Comparison of ENCODE assay signal across 15 cellular contexts in genomic region chr12:68267892-68268396, GRCh38. TPM values are rescaled to one million over a fixed set of nuclear protein-coding genes. Genes with fewer than 3 reads are reported as not detected.
DNase-seq lines count a peak whose midpoint lies in the region; ATAC-seq, FAIRE-seq and TF ChIP-seq lines count a peak whose summit lies in the region.
"Had no signal": no experiment of that assay in that cellular context is flagged by ENCODE, and none has a peak within 500 bp of the region (broad histone marks: within the 10 kb centered on the region; RNA-seq: fewer than 3 reads in every experiment).

No MANE protein-coding gene starts in this region.

- WGBS in right cardiac atrium: 82% methylated on average over 6 of the region's 6 CpGs

- no peaks in the 10 kb centered on the region for H3K9me3 ChIP-seq in breast epithelium
- no peaks in the 10 kb centered on the region for H3K9me3 ChIP-seq in T-helper 17 cell (ENCODE audit: control insufficient read depth, low read length, poor library complexity, severe bottlenecking)
- H3K9me3 ChIP-seq in right cardiac atrium (ENCODE audit: control insufficient read depth, low read length): no peaks in the 10 kb centered on the region
- H3K9me3 ChIP-seq: BLaER1 treated with 17β-estradiol and CSF1 and Interleukin-3, amounts not matched to agents 10 nM and 100 nM had no signal

- POLR2A ChIA-PET in MCF 10A (lab: Yijun Ruan, JAX): interaction anchor here (1.0 to 1.4 kb wide), 2 partner anchors 18 to 24 kb away, joined by 3 to 5 read pairs; no protein-coding TSS in a partner anchor

- H3K4me3 Mint-ChIP-seq in MCF 10A (ENCODE audit: unreplicated experiment): no peak overlapping the region
- no peak overlapping the region for H3K4me3 Mint-ChIP-seq in T-helper 17 cell

- H3K27ac ChIP-seq in breast epithelium (no peak overlapping the region), right cardiac atrium (ENCODE audit: low read length) (no peak overlapping the region)
- H3K27ac ChIP-seq: BLaER1 treated with 17β-estradiol and CSF1 and Interleukin-3, amounts not matched to agents 10 nM and 100 nM had no signal

- ATAC-seq in T-helper 17 cell: peak; percentile 54
- ATAC-seq in right cardiac atrium: no peak
- ATAC-seq in GM21786 (IDR thresholded peaks at IDR 0.05; ENCODE audit: unreplicated experiment): no peak

- H3K4me1 ChIP-seq in breast epithelium (no peaks in the 10 kb centered on the region), right cardiac atrium (ENCODE audit: control insufficient read depth, insufficient read depth, low read length) (no peaks in the 10 kb centered on the region)
- H3K4me1 ChIP-seq: BLaER1 treated with 17β-estradiol and CSF1 and Interleukin-3, amounts not matched to agents 10 nM and 100 nM had no signal

- H3K4me1 Mint-ChIP-seq in MCF 10A (ENCODE audit: insufficient read depth, unreplicated experiment) (peaks cover 36% of the 10 kb centered on the region), T-helper 17 cell (peaks cover 7% of the 10 kb centered on the region)

- no peaks in the 10 kb centered on the region for H3K27me3 ChIP-seq in breast epithelium
- H3K27me3 ChIP-seq in right cardiac atrium (ENCODE audit: control insufficient read depth, insufficient read depth): no peaks in the 10 kb centered on the region
- H3K27me3 ChIP-seq: BLaER1 treated with 17β-estradiol and CSF1 and Interleukin-3, amounts not matched to agents 10 nM and 100 nM had no signal

- H3K27me3 Mint-ChIP-seq in MCF 10A (ENCODE audit: insufficient read depth, unreplicated experiment) (no peaks in the 10 kb centered on the region), T-helper 17 cell (no peaks in the 10 kb centered on the region)

- no peak for TF ChIP-seq CTCF in MCF 10A (IDR thresholded peaks at IDR 0.05; ENCODE audit: unreplicated experiment)
- no peak for TF ChIP-seq CTCF in breast epithelium (IDR thresholded peaks at IDR 0.05)
- TF ChIP-seq CTCF in fibroblast of mammary gland (conservative IDR thresholded peaks at IDR 0.05; ENCODE audit: control insufficient read depth, insufficient read depth, low read depth, low read length): no peak
- no peak for TF ChIP-seq CTCF in D721Med (IDR thresholded peaks at IDR 0.05; ENCODE audit: insufficient read depth, missing control alignments)

- H3K4me3 ChIP-seq in breast epithelium (no peak overlapping the region), fibroblast of mammary gland (ENCODE audit: control insufficient read depth, low read depth, low read length) (no peak overlapping the region), right cardiac atrium (ENCODE audit: low read length) (no peak overlapping the region)
- H3K4me3 ChIP-seq: BLaER1 treated with 17β-estradiol and CSF1 and Interleukin-3, amounts not matched to agents 10 nM and 100 nM had no signal

- BruUV-seq in MCF 10A (replicated peaks; lab: Mats Ljungman, UMichigan): no TSS peak

- peak; percentile 77 for DNase-seq in MCF 10A (ENCODE audit: unreplicated experiment)
- no peak for DNase-seq in breast epithelium (ENCODE audit: low spot score in 2 of 2)
- no peak for DNase-seq in T-helper 17 cell
- DNase-seq in fibroblast of mammary gland (ENCODE audit: low read depth): peak; percentile 87
- no peak for DNase-seq in DMS79 (lab: John Stamatoyannopoulos, UW)
- no peak for DNase-seq in right cardiac atrium
- DNase-seq in D721Med (ENCODE audit: insufficient read length, low spot score): no peak
- DNase-seq: GF-D8, NCI-H1105, nucleus accumbens had no signal

- CTCF ChIA-PET in MCF 10A (lab: Yijun Ruan, JAX): no interaction called here

- no peak for FAIRE-seq in D721Med (lab: Jason Lieb, UNC)
- FAIRE-seq: bronchial epithelial cell, endothelial cell of umbilical vein had no signal

- no peak for TF ChIP-seq POLR2A in breast epithelium (IDR thresholded peaks at IDR 0.05)

- no peaks in the 10 kb centered on the region for H3K36me3 Mint-ChIP-seq in MCF 10A (ENCODE audit: insufficient read depth, unreplicated experiment)
- no peaks in the 10 kb centered on the region for H3K36me3 Mint-ChIP-seq in T-helper 17 cell (ENCODE audit: low read depth)

- no peaks in the 10 kb centered on the region for H3K36me3 ChIP-seq in breast epithelium
- H3K36me3 ChIP-seq: BLaER1 treated with 17β-estradiol and CSF1 and Interleukin-3, amounts not matched to agents 10 nM and 100 nM had no signal

- peak overlapping the region; percentile 92 for H3K27ac Mint-ChIP-seq in MCF 10A (ENCODE audit: low read depth, unreplicated experiment)
- H3K27ac Mint-ChIP-seq in T-helper 17 cell: no peak overlapping the region

- H3K9me3 Mint-ChIP-seq in MCF 10A (ENCODE audit: unreplicated experiment): no peaks in the 10 kb centered on the region

- intact Hi-C loops in MCF 10A (cut with micrococcal nuclease) (loop anchor here (5.0 kb wide), 1 partner anchor 46 kb away; no protein-coding TSS in a partner anchor), breast epithelium (cut with DNase I; ENCODE audit: low total_unique reads) (no loop called here), right cardiac atrium (cut with DNase I) (no loop called here)

RNA-seq across cellular contexts. Expression of gene IL22, which starts 14.5 kb away (rescaled TPM):
- not detected in 2 replicates for total RNA-seq in MCF 10A (2022)
- total RNA-seq in breast epithelium: not detected
- total RNA-seq in T-helper 17 cell: 1 to 10 TPM in 1 of 2 donors, under 1 TPM in 1; 0.50 to 5.6 TPM
- not detected for total RNA-seq in right cardiac atrium
- not detected for polyA plus RNA-seq in right cardiac atrium
- total RNA-seq: bronchial epithelial cell, endothelial cell of umbilical vein, NCI-H460 had no signal
- polyA plus RNA-seq: endothelial cell of umbilical vein had no signal

RNA-seq across cellular contexts. Expression of gene IL26, which starts 42.3 kb away (rescaled TPM):
- total RNA-seq in MCF 10A (2022) (not detected in 2 replicates), breast epithelium (not detected), T-helper 17 cell (under 1 TPM in 1 of 2 donors, not detected in 1; 0.52 TPM), right cardiac atrium (not detected)
- polyA plus RNA-seq in right cardiac atrium: not detected
- total RNA-seq: bronchial epithelial cell, endothelial cell of umbilical vein, NCI-H460 had no signal
- polyA plus RNA-seq: endothelial cell of umbilical vein had no signal

Comparison
In these comparisons a context has a peak if more than half of its experiments do, and no peak if none do; other contexts are left out.
1. DNase-seq: peak in MCF 10A (single experiment) and fibroblast of mammary gland (single experiment); none in breast epithelium (0 of 2), T-helper 17 cell (0 of 3), DMS79 (single experiment), right cardiac atrium (0 of 3) and D721Med (single experiment).